1 cellular context compared by ENCODE assay signal in genomic region chr1:248842781-248843331, GRCh38.
TF ChIP-seq lines count a peak whose summit lies in the region.

No MANE protein-coding gene starts in this region.

TF ChIP-seq in K562, 482 proteins besides CTCF, POLR2A, EP300 and RAD21 (continued from another document):
- TF ChIP-seq THAP12 (CRISPR knock-in tag; IDR thresholded peaks at IDR 0.05) (no peak), HDAC3 (IDR thresholded peaks at IDR 0.05; ENCODE audit: borderline replicate concordance, partially characterized antibody) (no peak), MXI1 (IDR thresholded peaks at IDR 0.05; ENCODE audit: low read depth, low read length) (no peak), CHD7 (IDR thresholded peaks at IDR 0.05; ENCODE audit: low read depth, low read length) (no peak), RNF2 (IDR thresholded peaks at IDR 0.05) (no peak), RHOXF2B (CRISPR knock-in tag; conservative IDR thresholded peaks at IDR 0.05) (no peak), ZBTB12 (CRISPR knock-in tag; IDR thresholded peaks at IDR 0.05) (no peak), RUNX1 (IDR thresholded peaks at IDR 0.05; ENCODE audit: low read depth) (no peak)
TF ChIP-seq in K562: peak in this region for 0.
